ENCODE assay signal across 8 cellular contexts in the genomic region with DNA sequence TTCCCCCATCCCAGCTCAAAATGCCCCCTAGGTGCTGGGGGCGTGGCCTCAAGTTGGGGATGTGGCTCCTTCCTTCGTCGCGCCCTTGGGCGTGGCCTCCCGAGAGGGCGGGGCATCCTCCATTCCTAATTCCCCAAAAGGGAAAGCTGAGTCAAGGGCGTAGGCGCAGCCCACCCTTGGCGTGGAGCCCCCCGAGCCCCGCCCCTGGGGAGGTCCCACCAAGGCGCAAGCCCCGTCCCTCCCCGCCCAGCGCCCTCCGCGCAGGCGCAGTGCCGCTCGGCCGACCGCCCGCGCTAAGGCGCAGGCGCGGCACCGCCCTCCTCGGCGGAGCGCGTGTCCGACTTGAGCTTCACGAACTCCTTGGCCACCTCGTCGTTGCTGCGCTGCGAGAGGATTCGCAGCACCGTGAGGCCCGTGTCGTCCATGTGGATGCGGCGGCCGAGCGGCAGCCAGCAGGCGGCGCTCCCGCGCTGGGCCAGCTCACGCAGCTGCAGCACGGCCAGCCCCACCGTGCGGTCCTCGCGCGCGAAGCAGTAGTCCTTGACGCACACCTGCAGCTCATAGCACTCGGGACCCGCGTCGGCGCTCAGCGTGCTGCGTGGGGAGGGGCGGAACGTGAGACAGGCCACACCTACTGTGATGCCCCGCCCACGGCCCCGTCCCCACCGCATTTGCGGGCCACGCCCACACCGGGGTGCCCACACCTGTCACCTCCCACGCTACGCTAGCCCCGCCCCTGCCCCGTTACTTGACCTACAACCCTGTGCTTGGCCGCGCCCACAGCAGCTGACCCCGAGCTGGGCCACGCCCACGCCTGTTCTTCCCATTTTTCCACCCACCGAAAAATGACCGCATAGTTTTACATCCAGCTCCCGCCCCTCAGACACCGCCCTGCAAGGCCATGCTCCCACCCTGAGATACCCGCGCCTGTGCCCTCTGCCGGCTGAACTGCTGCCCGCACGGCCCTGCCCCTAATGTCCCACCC. TPM values are rescaled to one million over a fixed set of nuclear protein-coding genes. Genes with fewer than 3 reads are reported as not detected.
DNase-seq lines count a peak whose midpoint lies in the region; ATAC-seq and TF ChIP-seq lines count a peak whose summit lies in the region.

No MANE protein-coding gene starts in this region.

- POLR2A ChIA-PET in CD4-positive, alpha-beta T cell (lab: Charles Lee) = interaction anchor here (0.7 to 1.2 kb wide), 3 partner anchors 94 to 327 kb away, joined by 3 to 5 read pairs (median 3); partner anchors contain the start of genes CCDC124, DDA1 and PGLS

- intact Hi-C loops in CD4-positive, alpha-beta T cell (cut with DNase I, micrococcal nuclease) = loop anchor here (1.0 to 10.0 kb wide), 2 partner anchors 249 kb away; partner anchors contain the start of gene RPL18A (in 1 of the 2)
- intact Hi-C loops in cardiac septum (cut with DNase I) = no loop called here
- intact Hi-C loops in posterior cingulate gyrus (cut with DNase I) = no loop called here

- H3K4me1 Mint-ChIP-seq in CD4-positive, alpha-beta T cell (ENCODE audit: low read depth) = peaks cover 11% of the 10 kb centered on the region

- peaks cover 36% of the 10 kb centered on the region for H3K27me3 Mint-ChIP-seq in CD4-positive, alpha-beta T cell

- H3K9me3 ChIP-seq in CD4-positive, alpha-beta T cell (ENCODE audit: control insufficient read depth, low read length) = no peaks in the 10 kb centered on the region
- no peaks in the 10 kb centered on the region for H3K9me3 ChIP-seq in SK-N-MC (ENCODE audit: low read depth, low read length)
- H3K9me3 ChIP-seq in upper lobe of left lung = peaks cover 0 to 5% (median 0%) of the 10 kb centered on the region in 4 donors

- peaks cover 12 to 16% (median 15%) of the 10 kb centered on the region in 4 donors for H3K4me1 ChIP-seq in upper lobe of left lung

- CTCF ChIA-PET in CD4-positive, alpha-beta T cell (lab: Charles Lee) = interaction anchor here (0.7 to 1.2 kb wide), 3 partner anchors 95 to 394 kb away, joined by 3 to 5 read pairs (median 4); partner anchors contain the start of genes PGLS and RPL18A

- H3K27ac Mint-ChIP-seq in CD4-positive, alpha-beta T cell = peak overlapping the region; percentile 27

- peak overlapping the region; percentile 81 for H3K4me3 Mint-ChIP-seq in CD4-positive, alpha-beta T cell

- 5 to 6% methylated on average over 34 to 40 of the region's 94 CpGs for WGBS in upper lobe of left lung, 2 donors

- no peaks in the 10 kb centered on the region for H3K36me3 ChIP-seq in SK-N-MC (ENCODE audit: insufficient read depth, low read length)
- no peaks in the 10 kb centered on the region for H3K36me3 ChIP-seq in upper lobe of left lung

- H3K9me3 Mint-ChIP-seq in CD4-positive, alpha-beta T cell = no peaks in the 10 kb centered on the region

- TF ChIP-seq CTCF in CD4-positive, alpha-beta T cell (IDR thresholded peaks at IDR 0.05) = peak; percentile 58
- peak; percentile 43 to 88 (median 80) for TF ChIP-seq CTCF in upper lobe of left lung (IDR thresholded peaks at IDR 0.05)

- peak overlapping the region; percentile 88 for H3K9ac ChIP-seq in SK-N-MC (ENCODE audit: insufficient read length)

- peak; percentile 97 for ATAC-seq in CD4-positive, alpha-beta T cell (ENCODE audit: poor library complexity)
- ATAC-seq in GM19467 (IDR thresholded peaks at IDR 0.05; ENCODE audit: unreplicated experiment) (peak; percentile 68), upper lobe of left lung (ENCODE audit: low FRiP score in 2 of 2) (peak; percentile 67 to 84)

- peak overlapping the region; percentile 89 for H3K4me3 ChIP-seq in SK-N-MC
- peak overlapping the region in 3 of 4 donors; percentile 37 to 53 (median 51) for H3K4me3 ChIP-seq in upper lobe of left lung

- peak; percentile 65 to 92 (median 80) for DNase-seq in CD4-positive, alpha-beta T cell
- DNase-seq in HUDEP-2 (lab: John Stamatoyannopoulos, UW; ENCODE audit: unreplicated experiment in 76 of 76) (peak in 75 of 76 experiments; percentile 73 to 99 (median 96)), SK-N-MC (ENCODE audit: low read depth, low spot score) (peak; percentile 66), cardiac septum (ENCODE audit: low spot score) (peak; percentile 86), posterior cingulate gyrus (peak; percentile 28 to 95 (median 60)), upper lobe of left lung (peak; percentile 80 to 94)
- DNase-seq in activated naive CD4-positive, alpha-beta T cell treated with anti-CD3 and anti-CD28 coated beads, Interleukin-2, amount 50 U/mL, for 16 hours = peak; percentile 81

- H3K36me3 Mint-ChIP-seq in CD4-positive, alpha-beta T cell (ENCODE audit: low read depth) = no peaks in the 10 kb centered on the region

- H3K27me3 ChIP-seq in CD4-positive, alpha-beta T cell (ENCODE audit: control insufficient read depth, insufficient read depth, low read length) = peaks cover 21% of the 10 kb centered on the region
- H3K27me3 ChIP-seq in upper lobe of left lung = no peaks in the 10 kb centered on the region

- H3K27ac ChIP-seq in CD4-positive, alpha-beta T cell (ENCODE audit: low read depth, low read length) = no peak overlapping the region
- H3K27ac ChIP-seq in SK-N-MC (peak overlapping the region; percentile 96), upper lobe of left lung (peak overlapping the region in 3 of 4 donors; percentile 38 to 67 (median 65))

- no peak for TF ChIP-seq EP300 in upper lobe of left lung (IDR thresholded peaks at IDR 0.05)

- TF ChIP-seq POLR2A in upper lobe of left lung (IDR thresholded peaks at IDR 0.05) = peak in 1 of 4 donors; percentile 30

RNA-seq across cellular contexts. Expression of gene COLGALT1, which starts 50.6 kb away (rescaled TPM):
- total RNA-seq in CD4-positive, alpha-beta T cell = 10 to 100 TPM; 30.3 to 30.6 TPM
- total RNA-seq in cardiac septum = 41.1 TPM
- 100 to 1,000 TPM in 4 of 6 donors, 10 to 100 TPM in 2; 58.3 to 151 (median 116) TPM for total RNA-seq in upper lobe of left lung

Comparison
In these comparisons a context has a peak if more than half of its experiments do, and no peak if none do; other contexts are left out.
1. intact Hi-C loops: an anchor here in CD4-positive, alpha-beta T cell (1.0 to 10.0 kb wide); none called in cardiac septum and posterior cingulate gyrus.